In the genomic region with DNA sequence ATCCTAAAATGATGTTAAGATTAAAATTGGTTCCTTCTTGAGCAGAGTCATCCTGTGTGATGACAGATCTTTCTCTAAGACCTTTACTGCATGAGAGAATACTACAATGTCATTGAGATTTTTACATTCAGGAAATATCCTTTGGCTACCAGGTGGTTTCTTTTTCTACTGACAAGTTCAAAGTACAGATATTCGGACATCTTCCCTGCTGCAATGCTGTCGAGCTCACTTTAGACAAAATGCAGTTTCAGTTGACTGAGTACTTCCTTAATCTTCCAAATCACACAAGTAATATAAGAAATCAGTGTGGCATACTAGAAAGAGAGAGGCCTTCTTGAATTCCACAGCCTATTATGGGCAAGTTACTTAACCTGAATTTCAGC, we compare ENCODE assay signal across 24 cellular contexts.
DNase-seq lines count a peak whose midpoint lies in the region; ATAC-seq, FAIRE-seq and TF ChIP-seq lines count a peak whose summit lies in the region.
"Had no signal": no experiment of that assay in that cellular context is flagged by ENCODE, and none has a peak within 500 bp of the region (broad histone marks: within the 10 kb centered on the region; RNA-seq: fewer than 3 reads in every experiment).

No MANE protein-coding gene starts in this region.

- H3K9me3 ChIP-seq in astrocyte (ENCODE audit: insufficient read depth, low read depth, low read length) (no peaks in the 10 kb centered on the region), mucosa of descending colon (no peaks in the 10 kb centered on the region), tibial artery (no peaks in the 10 kb centered on the region), right cardiac atrium (ENCODE audit: control insufficient read depth, low read length) (no peaks in the 10 kb centered on the region), WERI-Rb-1 (ENCODE audit: severe bottlenecking) (no peaks in the 10 kb centered on the region)
- H3K9me3 ChIP-seq: heart left ventricle, lower lobe of right lung, Peyer's patch, prostate gland had no signal

- H3K27ac Mint-ChIP-seq in CD14-positive monocyte, result peak overlapping the region; percentile 92 to 98 (median 95)
- peak overlapping the region; percentile 98 for H3K27ac Mint-ChIP-seq in astrocyte (ENCODE audit: unreplicated experiment)
- H3K27ac Mint-ChIP-seq: activated CD8-positive, alpha-beta T cell treated with anti-CD3 and anti-CD28 coated beads for 36 hours; activated naive CD4-positive, alpha-beta T cell treated with anti-CD3 and anti-CD28 coated beads, Interleukin-2, amount 50 U/mL, for 24 hours; activated T-cell treated with anti-CD3 and anti-CD28 coated beads, Interleukin-2, amount 50 U/mL, for 24 hours; CD4-positive, alpha-beta memory T cell; effector memory CD8-positive, alpha-beta T cell; HFFc6; natural killer cell treated with Interleukin-12 subunit alpha and Interleukin-12 subunit beta and Interleukin-15 and Interleukin-18, amount 100 ng/mL, for 72 hours had no signal

- H3K36me3 ChIP-seq in astrocyte (ENCODE audit: insufficient read depth, low read length) (no peaks in the 10 kb centered on the region), mucosa of descending colon (ENCODE audit: low read depth) (no peaks in the 10 kb centered on the region), tibial artery (no peaks in the 10 kb centered on the region), WERI-Rb-1 (no peaks in the 10 kb centered on the region)
- H3K36me3 ChIP-seq: heart left ventricle, lower lobe of right lung, Peyer's patch, prostate gland had no signal

- H3K9ac ChIP-seq in astrocyte (ENCODE audit: low read length), result no peak overlapping the region

- intact Hi-C loops in CD14-positive monocyte (cut with micrococcal nuclease) (loop anchor here in 1 of 2 donors (5.0 kb wide), 1 partner anchor 50 kb away; no protein-coding TSS in a partner anchor), mucosa of descending colon (cut with DNase I, micrococcal nuclease) (loop anchor here in 1 of 2 donors (10.0 kb wide), 1 partner anchor 208 kb away; the partner anchor contains the start of gene ACVR2A), tibial artery (cut with DNase I; ENCODE audit: low total_unique reads) (no loop called here), right cardiac atrium (cut with DNase I) (no loop called here)

- H3K4me1 Mint-ChIP-seq in CD14-positive monocyte, result peaks cover 10% of the 10 kb centered on the region
- H3K4me1 Mint-ChIP-seq in astrocyte (ENCODE audit: low read depth, unreplicated experiment), result peaks cover 17% of the 10 kb centered on the region

- no peak overlapping the region for H2AFZ ChIP-seq in astrocyte (ENCODE audit: low read depth, low read length)

- no peak for FAIRE-seq in astrocyte (lab: Jason Lieb, UNC)

- DNase-seq in CD14-positive monocyte (ENCODE audit: low spot score), result no peak
- DNase-seq in astrocyte (ENCODE audit: low read depth), result no peak
- DNase-seq in mucosa of descending colon, result no peak
- no peak for DNase-seq in tibial artery
- no peak for DNase-seq in activated CD4-positive, alpha-beta T cell treated with anti-CD3 and anti-CD28 coated beads for 48 hours
- DNase-seq in right cardiac atrium, result no peak
- DNase-seq in WERI-Rb-1, result no peak
- DNase-seq: activated CD4-positive, CD25-positive, alpha-beta regulatory T cell; activated CD8-positive, alpha-beta T cell treated with anti-CD3 and anti-CD28 coated beads for 36 hours; activated T-cell treated with anti-CD3 and anti-CD28 coated beads, Interleukin-2, amount 50 U/mL, for 24 hours; CD4-positive, alpha-beta memory T cell; DMS53; effector memory CD8-positive, alpha-beta T cell; HFFc6; Karpas-422; lower lobe of right lung; NCI-H1417; NCI-H748 treated with DMSO at 0.1 percent for 48 hours; Peyer's patch had no signal

- WGBS in right cardiac atrium, result 54% methylated on average over 2 of the region's 2 CpGs

- ATAC-seq in GM19324 (IDR thresholded peaks at IDR 0.05; ENCODE audit: low FRiP score, unreplicated experiment) (peak; percentile 28), mucosa of descending colon (peak; percentile 74), right cardiac atrium (no peak)
- ATAC-seq: activated CD8-positive, alpha-beta T cell treated with anti-CD3 and anti-CD28 coated beads for 36 hours; effector memory CD8-positive, alpha-beta T cell; natural killer cell treated with Interleukin-12 subunit alpha and Interleukin-12 subunit beta and Interleukin-15 and Interleukin-18, amount 100 ng/mL, for 72 hours had no signal

- H3K4me3 ChIP-seq in astrocyte (ENCODE audit: insufficient read depth, low read depth, low read length) (no peak overlapping the region), mucosa of descending colon (no peak overlapping the region), tibial artery (no peak overlapping the region), right cardiac atrium (ENCODE audit: low read length) (no peak overlapping the region), WERI-Rb-1 (ENCODE audit: low read depth, low read length) (no peak overlapping the region)
- H3K4me3 ChIP-seq: heart left ventricle, lower lobe of right lung, Peyer's patch, prostate gland had no signal

- H3K79me2 ChIP-seq in astrocyte (ENCODE audit: insufficient read depth, low read length), result no peaks in the 10 kb centered on the region

- H3K27me3 ChIP-seq in astrocyte (ENCODE audit: insufficient read depth, low read length) (no peaks in the 10 kb centered on the region), tibial artery (no peaks in the 10 kb centered on the region), right cardiac atrium (ENCODE audit: control insufficient read depth, insufficient read depth) (no peaks in the 10 kb centered on the region), WERI-Rb-1 (ENCODE audit: insufficient read depth, low read depth, severe bottlenecking) (no peaks in the 10 kb centered on the region)
- H3K27me3 ChIP-seq: heart left ventricle, Peyer's patch had no signal

- H3K27ac ChIP-seq in astrocyte (ENCODE audit: low read depth, low read length) (no peak overlapping the region), tibial artery (no peak overlapping the region), right cardiac atrium (ENCODE audit: low read length) (no peak overlapping the region), WERI-Rb-1 (no peak overlapping the region)
- H3K27ac ChIP-seq: lower lobe of right lung, Peyer's patch, prostate gland had no signal

- H3K27me3 Mint-ChIP-seq in CD14-positive monocyte (ENCODE audit: low read depth in 3 of 3) (peaks cover 0 to 3% (median 1%) of the 10 kb centered on the region in 3 donors), astrocyte (ENCODE audit: low read depth, unreplicated experiment) (peaks cover 5% of the 10 kb centered on the region)
- H3K27me3 Mint-ChIP-seq: activated CD8-positive, alpha-beta T cell treated with anti-CD3 and anti-CD28 coated beads for 36 hours; activated T-cell treated with anti-CD3 and anti-CD28 coated beads, Interleukin-2, amount 50 U/mL, for 24 hours had no signal

- H3K4me3 Mint-ChIP-seq in CD14-positive monocyte, result peak overlapping the region; percentile 52 to 83
- H3K4me3 Mint-ChIP-seq in astrocyte (ENCODE audit: unreplicated experiment), result no peak overlapping the region
- H3K4me3 Mint-ChIP-seq: activated CD8-positive, alpha-beta T cell treated with anti-CD3 and anti-CD28 coated beads for 36 hours; activated naive CD4-positive, alpha-beta T cell treated with anti-CD3 and anti-CD28 coated beads, Interleukin-2, amount 50 U/mL, for 24 hours; activated T-cell treated with anti-CD3 and anti-CD28 coated beads, Interleukin-2, amount 50 U/mL, for 24 hours; CD4-positive, alpha-beta memory T cell; effector memory CD8-positive, alpha-beta T cell; HFFc6; natural killer cell treated with Interleukin-12 subunit alpha and Interleukin-12 subunit beta and Interleukin-15 and Interleukin-18, amount 100 ng/mL, for 72 hours had no signal

- H3K9me3 Mint-ChIP-seq in CD14-positive monocyte (peaks cover 0 to 6% (median 3%) of the 10 kb centered on the region in 7 donors), astrocyte (ENCODE audit: unreplicated experiment) (no peaks in the 10 kb centered on the region)
- H3K9me3 Mint-ChIP-seq: activated CD8-positive, alpha-beta T cell treated with anti-CD3 and anti-CD28 coated beads for 36 hours; activated naive CD4-positive, alpha-beta T cell treated with anti-CD3 and anti-CD28 coated beads, Interleukin-2, amount 50 U/mL, for 24 hours had no signal

- H3K4me1 ChIP-seq in astrocyte (ENCODE audit: insufficient read depth, low read length) (peaks cover 14% of the 10 kb centered on the region), mucosa of descending colon (ENCODE audit: low read depth) (peaks cover 18% of the 10 kb centered on the region), tibial artery (no peaks in the 10 kb centered on the region), right cardiac atrium (ENCODE audit: control insufficient read depth, insufficient read depth, low read length) (no peaks in the 10 kb centered on the region)
- H3K4me1 ChIP-seq: prostate gland had no signal

- TF ChIP-seq CTCF in CD14-positive monocyte (IDR thresholded peaks at IDR 0.05), result no peak
- TF ChIP-seq CTCF in astrocyte (IDR thresholded peaks at IDR 0.05; ENCODE audit: insufficient read depth, low read depth, low read length), result no peak
- no peak for TF ChIP-seq CTCF in mucosa of descending colon (IDR thresholded peaks at IDR 0.05)
- TF ChIP-seq CTCF in tibial artery (IDR thresholded peaks at IDR 0.05), result no peak
- no peak for TF ChIP-seq CTCF in WERI-Rb-1 (IDR thresholded peaks at IDR 0.05; ENCODE audit: low read depth, low read length)

- peak overlapping the region; percentile 63 for H3K4me2 ChIP-seq in astrocyte (ENCODE audit: low read length)

- no peaks in the 10 kb centered on the region for H4K20me1 ChIP-seq in astrocyte (ENCODE audit: insufficient read depth, low read length)

- H3K36me3 Mint-ChIP-seq in CD14-positive monocyte, result peaks cover 3% of the 10 kb centered on the region in 2 donors
- H3K36me3 Mint-ChIP-seq in astrocyte (ENCODE audit: low read depth, unreplicated experiment), result no peaks in the 10 kb centered on the region
- H3K36me3 Mint-ChIP-seq: activated naive CD4-positive, alpha-beta T cell treated with anti-CD3 and anti-CD28 coated beads, Interleukin-2, amount 50 U/mL, for 24 hours; CD4-positive, alpha-beta memory T cell; natural killer cell treated with Interleukin-12 subunit alpha and Interleukin-12 subunit beta and Interleukin-15 and Interleukin-18, amount 100 ng/mL, for 72 hours had no signal

Comparison
In these comparisons a context has a peak if more than half of its experiments do, and no peak if none do; other contexts are left out.
1. ATAC-seq: peak in GM19324 (single experiment) and mucosa of descending colon (single experiment); none in right cardiac atrium (0 of 2).